Comparison of ENCODE assay signal across 16 cellular contexts in genomic region chr10:33807527-33808377, GRCh38.
DNase-seq lines count a peak whose midpoint lies in the region; ATAC-seq, FAIRE-seq and TF ChIP-seq lines count a peak whose summit lies in the region.
"Had no signal": no experiment of that assay in that cellular context is flagged by ENCODE, and none has a peak within 500 bp of the region (broad histone marks: within the 10 kb centered on the region; RNA-seq: fewer than 3 reads in every experiment).

No MANE protein-coding gene starts in this region.

- peak overlapping the region in 1 of 2 experiments; percentile 43; a peak in 3 of 6 replicates for H3K27ac ChIP-seq in A549
- no peak overlapping the region for H3K27ac ChIP-seq in CD8-positive, alpha-beta T cell (ENCODE audit: low read depth, low read length)
- H3K27ac ChIP-seq in PC-9 = no peak overlapping the region
- H3K27ac ChIP-seq: C4-2B had no signal

- no peaks in the 10 kb centered on the region for H3K27me3 ChIP-seq in bronchial epithelial cell (ENCODE audit: control insufficient read depth, insufficient read depth, low read length)
- no peaks in the 10 kb centered on the region for H3K27me3 ChIP-seq in CD8-positive, alpha-beta T cell (ENCODE audit: insufficient read depth, low read length)
- no peaks in the 10 kb centered on the region for H3K27me3 ChIP-seq in PC-9 (ENCODE audit: insufficient read depth, low read depth)

- FAIRE-seq in A549 (lab: Jason Lieb, UNC) (no peak), bronchial epithelial cell (lab: Jason Lieb, UNC) (peak; percentile 36), GM12892 (lab: Jason Lieb, UNC) (no peak)
- FAIRE-seq: G401.6, GM19239 had no signal

- no peaks in the 10 kb centered on the region for H4K20me1 ChIP-seq in PC-9 (ENCODE audit: insufficient read depth)

- no peak overlapping the region for H2AFZ ChIP-seq in PC-9

- no peak for TF ChIP-seq EP300 in A549 (IDR thresholded peaks at IDR 0.05)

- TF ChIP-seq RAD21 in A549 (conservative IDR thresholded peaks at IDR 0.05 in 1 of 2, IDR thresholded peaks at IDR 0.05 in 1 of 2) = no peak

- H3K9me2 ChIP-seq in PC-9 (ENCODE audit: insufficient read depth) = no peaks in the 10 kb centered on the region

- intact Hi-C loops in CD8-positive, alpha-beta T cell (cut with DNase I, micrococcal nuclease) = no loop called here
- intact Hi-C loops in PC-9 (cut with micrococcal nuclease; ENCODE audit: unreplicated experiment) = no loop called here

- POLR2A ChIA-PET in A549 (lab: Yijun Ruan, JAX) = no interaction called here
- POLR2A ChIA-PET in CD8-positive, alpha-beta T cell (lab: Charles Lee) = no interaction called here
- POLR2A ChIA-PET in PC-9 (lab: Charles Lee; ENCODE audit: unreplicated experiment) = interaction anchor here (0.6 kb wide), 1 partner anchor 455 kb away, joined by 7 read pairs; no protein-coding TSS in a partner anchor

- BruUV-seq in PC-9 (replicated peaks; lab: Mats Ljungman, UMichigan) = no TSS peak

- H3K4me1 Mint-ChIP-seq in neural crest cell = peaks cover 18% of the 10 kb centered on the region
- H3K4me1 Mint-ChIP-seq in CD8-positive, alpha-beta T cell (ENCODE audit: low read depth) = no peaks in the 10 kb centered on the region
- H3K4me1 Mint-ChIP-seq: IgD-negative memory B cell had no signal

- H3K36me3 ChIP-seq in bronchial epithelial cell (ENCODE audit: control insufficient read depth, insufficient read depth, low read length) = no peaks in the 10 kb centered on the region
- no peaks in the 10 kb centered on the region for H3K36me3 ChIP-seq in CD8-positive, alpha-beta T cell (ENCODE audit: insufficient read depth, low read length)
- no peaks in the 10 kb centered on the region for H3K36me3 ChIP-seq in PC-9 (ENCODE audit: low read depth)

- H3K9me3 Mint-ChIP-seq in neural crest cell = no peaks in the 10 kb centered on the region
- H3K9me3 Mint-ChIP-seq in CD8-positive, alpha-beta T cell = no peaks in the 10 kb centered on the region
- H3K9me3 Mint-ChIP-seq: IgD-negative memory B cell had no signal

- 87% methylated on average over 11 of the region's 11 CpGs for WGBS in A549 (ENCODE audit: missing lambda C conversion rate)

- no peaks in the 10 kb centered on the region for H3F3A ChIP-seq in PC-9 (ENCODE audit: insufficient read depth, low read depth)

- H3K27me3 Mint-ChIP-seq in neural crest cell (ENCODE audit: low read depth) = no peaks in the 10 kb centered on the region
- no peaks in the 10 kb centered on the region for H3K27me3 Mint-ChIP-seq in CD8-positive, alpha-beta T cell (ENCODE audit: low read depth)
- H3K27me3 Mint-ChIP-seq: IgD-negative memory B cell had no signal

- no peak overlapping the region for H3K4me3 ChIP-seq in A549
- no peak overlapping the region for H3K4me3 ChIP-seq in bronchial epithelial cell (ENCODE audit: low read depth, low read length)
- no peak overlapping the region for H3K4me3 ChIP-seq in CD8-positive, alpha-beta T cell (ENCODE audit: low read depth, low read length)
- H3K4me3 ChIP-seq in PC-9 = no peak overlapping the region

- TF ChIP-seq CTCF in A549 (IDR thresholded peaks at IDR 0.05) (no peak), bronchial epithelial cell (IDR thresholded peaks at IDR 0.05; ENCODE audit: insufficient read depth, low read length, severe bottlenecking) (no peak), neural crest cell (conservative IDR thresholded peaks at IDR 0.05) (no peak), PC-9 (conservative IDR thresholded peaks at IDR 0.05) (no peak)
- no peak for TF ChIP-seq CTCF in CD8-positive, alpha-beta T cell (IDR thresholded peaks at IDR 0.05)

- CTCF ChIA-PET in A549 (lab: Yijun Ruan, JAX) = interaction anchor here (1.0 kb wide), 1 partner anchor 188 kb away, joined by 3 read pairs; no protein-coding TSS in a partner anchor
- CTCF ChIA-PET in CD8-positive, alpha-beta T cell (lab: Charles Lee) = interaction anchor here (0.8 kb wide), 1 partner anchor 15 kb away, joined by 3 read pairs; no protein-coding TSS in a partner anchor
- CTCF ChIA-PET in PC-9 (lab: Charles Lee) = no interaction called here

- H3K9me3 ChIP-seq in A549 (no peaks in the 10 kb centered on the region), PC-9 (ENCODE audit: insufficient read depth, low read depth) (no peaks in the 10 kb centered on the region)
- H3K9me3 ChIP-seq in CD8-positive, alpha-beta T cell (ENCODE audit: low read length) = no peaks in the 10 kb centered on the region

- H3K27ac Mint-ChIP-seq in neural crest cell (ENCODE audit: unreplicated experiment) = peak overlapping the region; percentile 71
- H3K27ac Mint-ChIP-seq in CD8-positive, alpha-beta T cell = no peak overlapping the region
- H3K27ac Mint-ChIP-seq: IgD-negative memory B cell had no signal

- H3K79me2 ChIP-seq in PC-9 (ENCODE audit: low read depth) = no peaks in the 10 kb centered on the region

- ATAC-seq in A549 = no peak; a peak in 1 of 6 replicates
- no peak for ATAC-seq in CD8-positive, alpha-beta T cell
- ATAC-seq: HCT116 had no signal

- H3K4me2 ChIP-seq in A549 = peak overlapping the region; percentile 30; the same call in 1 of the 3 replicates
- H3K4me2 ChIP-seq in PC-9 = no peak overlapping the region

- DNase-seq in A549 (ENCODE audit: low read depth in 1 of 2, low spot score in 1 of 2) (no peak), NCI-H2227 (lab: John Stamatoyannopoulos, UW; ENCODE audit: unreplicated experiment) (peak; percentile 39), bronchial epithelial cell (ENCODE audit: low read depth) (no peak), neural crest cell (ENCODE audit: low read depth, low spot score) (no peak), hippocampal formation (lab: John Stamatoyannopoulos, UW) (no peak), PC-9 (no peak), GM12892 (ENCODE audit: insufficient read length) (no peak)
- DNase-seq in CD8-positive, alpha-beta T cell = no peak
- DNase-seq: Calu3, DMS79, NCI-H1694 had no signal

- TF ChIP-seq POLR2A in A549 (IDR thresholded peaks at IDR 0.05; ENCODE audit: low read length) (no peak), GM12892 (IDR thresholded peaks at IDR 0.05; ENCODE audit: low read depth, low read length) (no peak)

- H3K36me3 Mint-ChIP-seq in neural crest cell (ENCODE audit: low read depth) = no peaks in the 10 kb centered on the region
- H3K36me3 Mint-ChIP-seq in CD8-positive, alpha-beta T cell = no peaks in the 10 kb centered on the region
- H3K36me3 Mint-ChIP-seq: IgD-negative memory B cell had no signal

- H3K4me1 ChIP-seq in A549 (peaks cover 17% of the 10 kb centered on the region; the same call in 2 of the 3 replicates), PC-9 (replicated peaks; ENCODE audit: insufficient read depth) (no peaks in the 10 kb centered on the region)
- H3K4me1 ChIP-seq in CD8-positive, alpha-beta T cell (ENCODE audit: insufficient read depth, low read length) = no peaks in the 10 kb centered on the region

- no peak overlapping the region for H3K4me3 Mint-ChIP-seq in neural crest cell
- H3K4me3 Mint-ChIP-seq in CD8-positive, alpha-beta T cell = no peak overlapping the region

TF ChIP-seq in A549, 52 proteins besides CTCF, POLR2A, EP300 and RAD21:
- TF ChIP-seq RARB (CRISPR knock-in tag; IDR thresholded peaks at IDR 0.05) (no peak), HOXB13 (CRISPR knock-in tag; IDR thresholded peaks at IDR 0.05; ENCODE audit: low read depth) (no peak), HDAC2 (IDR thresholded peaks at IDR 0.05) (no peak), FOSL2 (IDR thresholded peaks at IDR 0.05) (no peak), FOSL2 (CRISPR knock-in tag; IDR thresholded peaks at IDR 0.05) (no peak), EHMT2 (IDR thresholded peaks at IDR 0.05; ENCODE audit: low read depth) (no peak), JUNB (IDR thresholded peaks at IDR 0.05) (no peak), MYC (IDR thresholded peaks at IDR 0.05; ENCODE audit: borderline replicate concordance, low read length) (no peak)
TF ChIP-seq in A549: peak in this region for 0.
